ENCODE assay signal across 20 cellular contexts in genomic region chr18:3075491-3075890, GRCh38.
DNase-seq lines count a peak whose midpoint lies in the region; ATAC-seq and TF ChIP-seq lines count a peak whose summit lies in the region.
"Had no signal": no experiment of that assay in that cellular context is flagged by ENCODE, and none has a peak within 500 bp of the region (broad histone marks: within the 10 kb centered on the region; RNA-seq: fewer than 3 reads in every experiment).

No MANE protein-coding gene starts in this region.

- H2AFZ ChIP-seq in PC-9 = 0 out of 2 replicates have a peak overlapping the region, but pooled peaks have one; percentile 16
- H2AFZ ChIP-seq in neuronal stem cell (ENCODE audit: low read length) = peak overlapping the region; percentile 75

- no peaks in the 10 kb centered on the region for H3K36me3 Mint-ChIP-seq in CD4-positive, alpha-beta T cell (ENCODE audit: low read depth)

- no peak overlapping the region for H2BK5ac ChIP-seq in neuronal stem cell (ENCODE audit: low read length)

- H3K23ac ChIP-seq in neuronal stem cell (ENCODE audit: low read depth, low read length, poor library complexity) = no peak overlapping the region

- H3K9me2 ChIP-seq in PC-9 (ENCODE audit: insufficient read depth) = no peaks in the 10 kb centered on the region

- no peak overlapping the region for H3K27ac ChIP-seq in CD4-positive, alpha-beta T cell (ENCODE audit: low read depth, low read length)
- H3K27ac ChIP-seq in PC-9 (no peak overlapping the region), neuronal stem cell (replicated peaks; ENCODE audit: low read length) (no peak overlapping the region), thyroid gland (no peak overlapping the region), colonic mucosa (no peak overlapping the region)
- H3K27ac ChIP-seq: ascending aorta, left lung, right atrium auricular region had no signal

- H3K9me3 Mint-ChIP-seq in CD4-positive, alpha-beta T cell = no peaks in the 10 kb centered on the region
- H3K9me3 Mint-ChIP-seq: activated CD4-positive, alpha-beta memory T cell treated with anti-CD3 and anti-CD28 coated beads, Interleukin-2, amount 10 ng/mL, durations not matched to agents 7 days and 5 days; activated naive CD4-positive, alpha-beta T cell treated with anti-CD3 and anti-CD28 coated beads for 36 hours; activated T-cell treated with anti-CD3 and anti-CD28 coated beads, Interleukin-2, amount 50 U/mL, for 24 hours; CD8-positive, alpha-beta memory T cell had no signal

- H3K36me3 ChIP-seq in PC-9 (ENCODE audit: low read depth) (no peaks in the 10 kb centered on the region), neuronal stem cell (replicated peaks in 1 of 2; ENCODE audit: control insufficient read depth in 2 of 2, insufficient read depth in 2 of 2, low read length in 2 of 2) (no peaks in the 10 kb centered on the region), thyroid gland (no peaks in the 10 kb centered on the region), colonic mucosa (no peaks in the 10 kb centered on the region)
- H3K36me3 ChIP-seq: left lung had no signal

- H3K4me3 ChIP-seq in PC-9 = no peak overlapping the region
- no peak overlapping the region for H3K4me3 ChIP-seq in fibroblast of the aortic adventitia (ENCODE audit: low read depth, low read length)
- H3K4me3 ChIP-seq in neuronal stem cell (ENCODE audit: low read length in 2 of 2) = no peak overlapping the region
- H3K4me3 ChIP-seq in thyroid gland (replicated peaks in 1 of 3) = no peak overlapping the region
- no peak overlapping the region for H3K4me3 ChIP-seq in colonic mucosa
- H3K4me3 ChIP-seq: ascending aorta, left lung, right atrium auricular region had no signal

- no peak for TF ChIP-seq POLR2A in thyroid gland (IDR thresholded peaks at IDR 0.05)

- POLR2A ChIA-PET in CD4-positive, alpha-beta T cell (lab: Charles Lee) = interaction anchor here (0.9 to 2.5 kb wide), 3 partner anchors 12 to 22 kb away, joined by 3 to 9 read pairs (median 5); no protein-coding TSS in a partner anchor
- POLR2A ChIA-PET in PC-9 (lab: Charles Lee; ENCODE audit: unreplicated experiment) = no interaction called here

- no peak for ATAC-seq in CD4-positive, alpha-beta T cell (ENCODE audit: poor library complexity)
- ATAC-seq: left lung had no signal

- H4K20me1 ChIP-seq in PC-9 (ENCODE audit: insufficient read depth) = no peaks in the 10 kb centered on the region

- no peak overlapping the region for H3K14ac ChIP-seq in neuronal stem cell (ENCODE audit: low read length)

- H3K27me3 ChIP-seq in CD4-positive, alpha-beta T cell (ENCODE audit: control insufficient read depth, insufficient read depth, low read length) = no peaks in the 10 kb centered on the region
- no peaks in the 10 kb centered on the region for H3K27me3 ChIP-seq in PC-9 (ENCODE audit: insufficient read depth, low read depth)
- no peaks in the 10 kb centered on the region for H3K27me3 ChIP-seq in neuronal stem cell (ENCODE audit: control insufficient read depth in 3 of 3, insufficient read depth in 3 of 3, low read depth in 1 of 3, low read length in 3 of 3)
- no peaks in the 10 kb centered on the region for H3K27me3 ChIP-seq in thyroid gland
- no peaks in the 10 kb centered on the region for H3K27me3 ChIP-seq in colonic mucosa
- H3K27me3 ChIP-seq: ascending aorta, left lung, right atrium auricular region had no signal

- H3F3A ChIP-seq in PC-9 (ENCODE audit: insufficient read depth, low read depth) = no peaks in the 10 kb centered on the region

- no peak overlapping the region for H2BK120ac ChIP-seq in neuronal stem cell (ENCODE audit: low read depth, low read length)

- no peak for TF ChIP-seq CTCF in CD4-positive, alpha-beta T cell (IDR thresholded peaks at IDR 0.05)
- TF ChIP-seq CTCF in PC-9 (conservative IDR thresholded peaks at IDR 0.05) (no peak), fibroblast of the aortic adventitia (IDR thresholded peaks at IDR 0.05; ENCODE audit: insufficient read depth, low read length) (no peak), thyroid gland (IDR thresholded peaks at IDR 0.05) (no peak), colonic mucosa (IDR thresholded peaks at IDR 0.05) (no peak)

- H3K18ac ChIP-seq in neuronal stem cell (ENCODE audit: low read length) = no peak overlapping the region

- H2BK12ac ChIP-seq in neuronal stem cell (ENCODE audit: low read length) = no peak overlapping the region

- H4K91ac ChIP-seq in neuronal stem cell (ENCODE audit: low read depth, low read length, poor library complexity) = no peak overlapping the region

- H3K4me2 ChIP-seq in PC-9 = no peak overlapping the region
- H3K4me2 ChIP-seq in neuronal stem cell (ENCODE audit: insufficient read depth, low read length, poor library complexity, severe bottlenecking) = no peak overlapping the region

- CTCF ChIA-PET in CD4-positive, alpha-beta T cell (lab: Charles Lee) = interaction anchor here (1.6 to 2.3 kb wide), 2 partner anchors 13 to 54 kb away, joined by 3 to 15 read pairs; no protein-coding TSS in a partner anchor
- CTCF ChIA-PET in PC-9 (lab: Charles Lee) = no interaction called here

- H3K9ac ChIP-seq in neuronal stem cell (ENCODE audit: low read depth, low read length, poor library complexity) (no peak overlapping the region), colonic mucosa (ENCODE audit: low read depth in 2 of 2, low read length in 2 of 2) (no peak overlapping the region)

- no peaks in the 10 kb centered on the region for H3K9me3 ChIP-seq in CD4-positive, alpha-beta T cell (ENCODE audit: control insufficient read depth, low read length)
- H3K9me3 ChIP-seq in PC-9 (ENCODE audit: insufficient read depth, low read depth) (no peaks in the 10 kb centered on the region), neuronal stem cell (replicated peaks in 1 of 2; ENCODE audit: control insufficient read depth in 2 of 2, insufficient read depth in 1 of 2, low read depth in 1 of 2, low read length in 2 of 2) (peaks cover 0 to 6% of the 10 kb centered on the region in 2 donors), thyroid gland (no peaks in the 10 kb centered on the region), colonic mucosa (no peaks in the 10 kb centered on the region)
- H3K9me3 ChIP-seq: ascending aorta, left lung, right atrium auricular region had no signal

- no peak overlapping the region for H2AK5ac ChIP-seq in neuronal stem cell (ENCODE audit: low read depth, low read length)

- H3K4me1 Mint-ChIP-seq in CD4-positive, alpha-beta T cell (ENCODE audit: low read depth) = peaks cover 14% of the 10 kb centered on the region

- H3K79me1 ChIP-seq in neuronal stem cell (ENCODE audit: low read depth, low read length) = no peaks in the 10 kb centered on the region

- no peak overlapping the region for H4K8ac ChIP-seq in neuronal stem cell (ENCODE audit: low read depth, low read length)

- intact Hi-C loops in CD4-positive, alpha-beta T cell (cut with DNase I, micrococcal nuclease) = no loop called here
- intact Hi-C loops in PC-9 (cut with micrococcal nuclease; ENCODE audit: unreplicated experiment) (no loop called here), thyroid gland (cut with DNase I) (no loop called here), colonic mucosa (cut with DNase I) (no loop called here)

- H3K27me3 Mint-ChIP-seq in CD4-positive, alpha-beta T cell = no peaks in the 10 kb centered on the region
- H3K27me3 Mint-ChIP-seq: activated CD4-positive, alpha-beta memory T cell treated with anti-CD3 and anti-CD28 coated beads, Interleukin-2, amount 10 ng/mL, durations not matched to agents 7 days and 5 days; activated T-cell treated with anti-CD3 and anti-CD28 coated beads, Interleukin-2, amount 50 U/mL, for 24 hours; CD8-positive, alpha-beta memory T cell had no signal

- H3K4ac ChIP-seq in neuronal stem cell (ENCODE audit: low read length) = no peak overlapping the region

- peak overlapping the region; percentile 79 for H3K27ac Mint-ChIP-seq in CD4-positive, alpha-beta T cell
- H3K27ac Mint-ChIP-seq: activated CD4-positive, alpha-beta memory T cell treated with anti-CD3 and anti-CD28 coated beads, Interleukin-2, amount 10 ng/mL, durations not matched to agents 7 days and 5 days; activated naive CD4-positive, alpha-beta T cell treated with anti-CD3 and anti-CD28 coated beads for 36 hours; activated T-cell treated with anti-CD3 and anti-CD28 coated beads, Interleukin-2, amount 50 U/mL, for 24 hours had no signal

- no TSS peak for BruUV-seq in PC-9 (replicated peaks; lab: Mats Ljungman, UMichigan)

- no peak overlapping the region for H2BK15ac ChIP-seq in neuronal stem cell (ENCODE audit: low read length)

- DNase-seq in CD4-positive, alpha-beta T cell = no peak
- DNase-seq in PC-9 (no peak), fibroblast of the aortic adventitia (ENCODE audit: low read depth) (peak; percentile 3), neuronal stem cell (ENCODE audit: low spot score) (no peak), thyroid gland (no peak), colonic mucosa (no peak), SHP77 (lab: John Stamatoyannopoulos, UW) (no peak)
- DNase-seq: activated CD4-positive, alpha-beta memory T cell treated with anti-CD3 and anti-CD28 coated beads, Interleukin-2, amount 10 ng/mL, durations not matched to agents 7 days and 5 days; activated naive CD4-positive, alpha-beta T cell treated with anti-CD3 and anti-CD28 coated beads for 36 hours; activated T-cell treated with anti-CD3 and anti-CD28 coated beads, Interleukin-2, amount 50 U/mL, for 24 hours; CD8-positive, alpha-beta memory T cell; DMS79 treated with DMSO at 0.1 percent for 48 hours; left lung; NCI-H187; NCI-H2227 treated with DMSO at 0.1 percent for 48 hours; occipital lobe; PC-3; substantia nigra had no signal

- WGBS in neuronal stem cell (ENCODE audit: extremely low coverage in 2 of 2, insufficient read length in 2 of 2, insufficient replicate concordance in 1 of 2), 2 donors = no CpG with 5 or more reads among the region's 9 CpGs
- 62% methylated on average over 9 of the region's 9 CpGs for WGBS in thyroid gland, 2 donors

- H3K4me1 ChIP-seq in PC-9 (replicated peaks; ENCODE audit: insufficient read depth) (no peaks in the 10 kb centered on the region), neuronal stem cell (ENCODE audit: control insufficient read depth in 2 of 2, insufficient read depth in 1 of 2, low read depth in 1 of 2, low read length in 2 of 2) (peaks cover 3% of the 10 kb centered on the region in 2 donors), thyroid gland (no peaks in the 10 kb centered on the region), colonic mucosa (no peaks in the 10 kb centered on the region)
- H3K4me1 ChIP-seq: ascending aorta, right atrium auricular region had no signal

- no peaks in the 10 kb centered on the region for H3K79me2 ChIP-seq in PC-9 (ENCODE audit: low read depth)

- H3K4me3 Mint-ChIP-seq in CD4-positive, alpha-beta T cell = no peak overlapping the region
- H3K4me3 Mint-ChIP-seq: activated CD4-positive, alpha-beta memory T cell treated with anti-CD3 and anti-CD28 coated beads, Interleukin-2, amount 10 ng/mL, durations not matched to agents 7 days and 5 days; activated naive CD4-positive, alpha-beta T cell treated with anti-CD3 and anti-CD28 coated beads for 36 hours; activated T-cell treated with anti-CD3 and anti-CD28 coated beads, Interleukin-2, amount 50 U/mL, for 24 hours; CD8-positive, alpha-beta memory T cell had no signal
